2 cellular contexts compared by ENCODE assay signal in genomic region chr13:45373116-45373606, GRCh38.
TF ChIP-seq lines count a peak whose summit lies in the region.

No MANE protein-coding gene starts in this region.

TF ChIP-seq in HEK293T, 16 proteins besides CTCF, POLR2A, EP300 and RAD21 (continued from another document):
- TF ChIP-seq PKNOX1 (IDR thresholded peaks at IDR 0.05) (no peak), FOXK2 (IDR thresholded peaks at IDR 0.05) (no peak)
TF ChIP-seq in HEK293T: peak in this region for 0.

TF ChIP-seq in WTC11, 78 proteins besides CTCF, POLR2A, EP300 and RAD21:
- TF ChIP-seq ARID4B (CRISPR knock-in tag; IDR thresholded peaks at IDR 0.05; ENCODE audit: borderline replicate concordance) (no peak), ZBTB21 (CRISPR knock-in tag; IDR thresholded peaks at IDR 0.05; ENCODE audit: borderline replicate concordance) (no peak), ZNF317 (CRISPR knock-in tag; IDR thresholded peaks at IDR 0.05; ENCODE audit: borderline replicate concordance, low read depth) (no peak), ZSCAN18 (CRISPR knock-in tag; IDR thresholded peaks at IDR 0.05) (no peak), ZBTB43 (CRISPR knock-in tag; IDR thresholded peaks at IDR 0.05) (no peak), ZNF416 (CRISPR knock-in tag; IDR thresholded peaks at IDR 0.05) (no peak), OVOL2 (CRISPR knock-in tag; IDR thresholded peaks at IDR 0.05; ENCODE audit: borderline replicate concordance) (no peak), CDX4 (CRISPR knock-in tag; IDR thresholded peaks at IDR 0.05; ENCODE audit: borderline replicate concordance) (no peak), IRF2 (CRISPR knock-in tag; IDR thresholded peaks at IDR 0.05; ENCODE audit: borderline replicate concordance, low read depth) (no peak), FOXP1 (CRISPR knock-in tag; IDR thresholded peaks at IDR 0.05; ENCODE audit: borderline replicate concordance) (no peak), TEAD1 (CRISPR knock-in tag; IDR thresholded peaks at IDR 0.05) (no peak), ZNF532 (CRISPR knock-in tag; IDR thresholded peaks at IDR 0.05; ENCODE audit: borderline replicate concordance) (no peak), MLX (CRISPR knock-in tag; IDR thresholded peaks at IDR 0.05) (no peak), E2F1 (CRISPR knock-in tag; IDR thresholded peaks at IDR 0.05) (no peak), IRF1 (CRISPR knock-in tag; IDR thresholded peaks at IDR 0.05) (no peak)
